Comparison of ENCODE assay signal across 8 cellular contexts in genomic region chr7:128409435-128410091, GRCh38. TPM values are rescaled to one million over a fixed set of nuclear protein-coding genes. Genes with fewer than 3 reads are reported as not detected.
A peak's percentile ranks its signal among the peaks of the same experiment; 100 is the strongest.
DNase-seq lines count a peak whose midpoint lies in the region; ATAC-seq and TF ChIP-seq lines count a peak whose summit lies in the region.

Gene IMPDH1, minus strand, starts transcription at chr7:128409982. Its CDS starts 81 bp downstream, at chr7:128409901.

- H3K27ac ChIP-seq in RWPE1 (peak within 1 kb of the TSS; percentile 89), foreskin keratinocyte (peak within 1 kb of the TSS; percentile 42)

- H3K27me3 ChIP-seq in foreskin keratinocyte (no peaks in the 10 kb centered on the region), neuron (ENCODE audit: insufficient read depth, low read length) (peaks cover 7% of the 10 kb centered on the region)

- DNase-seq in D341Med (ENCODE audit: low spot score), result peak; percentile 95
- peak; percentile 90 for DNase-seq in RWPE1 (ENCODE audit: low spot score)
- peak; percentile 85 for DNase-seq in activated effector memory CD4-positive, alpha-beta T cell treated with Interleukin-2 at 50 U/mL for 16 hours
- peak; percentile 56 to 74 for DNase-seq in foreskin keratinocyte
- peak; percentile 60 for DNase-seq in stromal cell of bone marrow (ENCODE audit: low read depth)

- ATAC-seq in GM19452 (IDR thresholded peaks at IDR 0.05; ENCODE audit: unreplicated experiment) (peak; percentile 82), HG03565 (IDR thresholded peaks at IDR 0.05; ENCODE audit: unreplicated experiment) (peak; percentile 67), foreskin keratinocyte (peak; percentile 85)

- TF ChIP-seq CTCF in RWPE1 (conservative IDR thresholded peaks at IDR 0.05; ENCODE audit: low read depth) (no peak), foreskin keratinocyte (conservative IDR thresholded peaks at IDR 0.05) (no peak)

- POLR2A ChIA-PET in RWPE1 (lab: Yijun Ruan, JAX; ENCODE audit: low non-redundant PET), result no interaction called here

- CTCF ChIA-PET in RWPE1 (lab: Yijun Ruan, JAX), result interaction anchor here (1.0 to 1.5 kb wide), 2 partner anchors 12 to 16 kb away, joined by 3 to 6 read pairs; no protein-coding TSS in a partner anchor

- no peaks in the 10 kb centered on the region for H3K9me3 ChIP-seq in neuron (ENCODE audit: low read length)

- peak within 1 kb of the TSS; percentile 66 for H3K4me3 ChIP-seq in neuron (ENCODE audit: low read length)

- H3K36me3 ChIP-seq in neuron (ENCODE audit: insufficient read depth, low read length), result no peaks in the 10 kb centered on the region

- H2AFZ ChIP-seq in neuron (ENCODE audit: low read depth, low read length), result peak within 1 kb of the TSS; percentile 78

- H3K4me1 ChIP-seq in foreskin keratinocyte, result peaks cover 5% of the 10 kb centered on the region
- H3K4me1 ChIP-seq in neuron (ENCODE audit: insufficient read depth, low read length), result peaks cover 35% of the 10 kb centered on the region

RNA-seq across cellular contexts. Expression of gene IMPDH1, which starts in this region (rescaled TPM):
- total RNA-seq in foreskin keratinocyte, result 80.1 and 91.4 TPM in 2 replicates
- polyA plus RNA-seq in foreskin keratinocyte, result 77.6 and 85.0 TPM in 2 replicates

Comparison
In these comparisons a context has a peak if more than half of its experiments do, and no peak if none do; other contexts are left out.
1. Peak in every context shown above with its lines: DNase-seq, ATAC-seq, H3K4me3 ChIP-seq and H3K27ac ChIP-seq.